ENCODE assay signal across 1 cellular context in the genomic region with DNA sequence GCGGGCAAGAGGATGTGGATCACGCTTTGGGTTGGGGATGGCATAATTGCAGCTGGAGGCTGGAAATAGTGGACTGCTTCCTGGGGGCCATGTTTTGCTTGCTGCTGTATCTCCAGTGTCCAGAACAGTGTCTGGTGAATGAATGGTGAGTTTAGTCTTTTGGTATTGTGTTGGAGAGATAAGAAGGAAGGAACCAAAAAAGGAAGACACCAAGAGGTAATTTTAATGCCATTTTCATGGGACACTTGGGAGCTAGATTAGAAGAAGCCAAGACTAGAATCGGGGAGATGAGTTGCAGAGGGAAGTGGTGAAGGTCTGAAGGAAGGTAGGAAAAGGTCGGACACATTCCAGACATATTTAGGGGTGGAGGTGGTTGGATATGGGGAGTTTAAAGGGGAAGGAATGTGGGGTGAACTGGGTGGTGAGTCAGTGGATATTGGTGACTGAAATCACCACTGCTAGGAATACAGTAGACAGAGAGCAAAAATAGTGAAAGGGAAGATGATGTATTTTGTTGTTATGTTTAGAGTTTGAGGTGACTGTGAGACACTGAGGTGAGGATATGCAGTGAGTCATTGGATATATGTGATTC.
A peak's percentile ranks its signal among the peaks of the same experiment; 100 is the strongest.
TF ChIP-seq lines count a peak whose summit lies in the region.

No MANE protein-coding gene starts in this region.

TF ChIP-seq in K562, 482 proteins besides CTCF, POLR2A, EP300 and RAD21 (continued from another document and continues in another):
- TF ChIP-seq ELF1 (tag; IDR thresholded peaks at IDR 0.05) (no peak), DNMT1 (IDR thresholded peaks at IDR 0.05) (no peak), FOXK2 (conservative IDR thresholded peaks at IDR 0.05 in 1 of 2, IDR thresholded peaks at IDR 0.05 in 1 of 2; ENCODE audit: low read depth in 2 of 2) (peak in 1 of 2 experiments; percentile 65; a peak in 1 of 4 replicates), ZZZ3 (IDR thresholded peaks at IDR 0.05) (no peak), GATAD2A (IDR thresholded peaks at IDR 0.05) (no peak), POLR2AphosphoS5 (IDR thresholded peaks at IDR 0.05; ENCODE audit: control insufficient read depth, insufficient read depth, low read depth, low read length) (peak; percentile 61), CBX2 (IDR thresholded peaks at IDR 0.05; ENCODE audit: insufficient read depth, low read length, poor library complexity, severe bottlenecking) (no peak), RBM25 (IDR thresholded peaks at IDR 0.05; ENCODE audit: low read depth, low read length, severe bottlenecking) (no peak), CBFA2T2 (conservative IDR thresholded peaks at IDR 0.05) (peak; percentile 83), KAT7 (CRISPR knock-in tag; IDR thresholded peaks at IDR 0.05; ENCODE audit: borderline replicate concordance) (no peak), HDAC2 (IDR thresholded peaks at IDR 0.05) (peak; percentile 51; the same call in 1 of the 2 replicates), FOXJ3 (CRISPR knock-in tag; IDR thresholded peaks at IDR 0.05) (no peak), BRCA1 (IDR thresholded peaks at IDR 0.05) (no peak), BRCA1 (CRISPR knock-in tag; IDR thresholded peaks at IDR 0.05) (no peak), ARID1B (IDR thresholded peaks at IDR 0.05) (peak; percentile 86), SRSF9 (IDR thresholded peaks at IDR 0.05; ENCODE audit: borderline replicate concordance, low read depth, low read length) (no peak), TCF3 (CRISPR knock-in tag; IDR thresholded peaks at IDR 0.05) (peak; percentile 82), CBFA2T3 (IDR thresholded peaks at IDR 0.05) (peak; percentile 91), MEIS2 (IDR thresholded peaks at IDR 0.05; ENCODE audit: partially characterized antibody) (no peak), HDAC1 (IDR thresholded peaks at IDR 0.05) (peak in 1 of 2 experiments; percentile 19; a peak in 1 of 4 replicates), POLR3A (IDR thresholded peaks at IDR 0.05; ENCODE audit: borderline replicate concordance, extremely low read depth, insufficient read depth, insufficient read length) (no peak), NFIX (CRISPR knock-in tag; IDR thresholded peaks at IDR 0.05; ENCODE audit: low read depth) (no peak), SPI1 (IDR thresholded peaks at IDR 0.05; ENCODE audit: borderline replicate concordance, low read depth, low read length) (peak; percentile 27; the same call in 1 of the 2 replicates), SMAD4 (CRISPR knock-in tag; conservative IDR thresholded peaks at IDR 0.05) (peak; percentile 63; the same call in 1 of the 2 replicates), SMARCE1 (IDR thresholded peaks at IDR 0.05) (peak; percentile 70; the same call in 1 of the 2 replicates), NR2C2 (CRISPR knock-in tag; IDR thresholded peaks at IDR 0.05) (no peak), NR2C2 (tag; IDR thresholded peaks at IDR 0.05) (no peak), BRD4 (IDR thresholded peaks at IDR 0.05) (no peak), RUNX1 (IDR thresholded peaks at IDR 0.05; ENCODE audit: low read depth) (no peak), THRAP3 (IDR thresholded peaks at IDR 0.05; ENCODE audit: borderline replicate concordance) (no peak), SMARCA4 (IDR thresholded peaks at IDR 0.05) (peak; percentile 77)
- TF ChIP-seq, protein P1, sequence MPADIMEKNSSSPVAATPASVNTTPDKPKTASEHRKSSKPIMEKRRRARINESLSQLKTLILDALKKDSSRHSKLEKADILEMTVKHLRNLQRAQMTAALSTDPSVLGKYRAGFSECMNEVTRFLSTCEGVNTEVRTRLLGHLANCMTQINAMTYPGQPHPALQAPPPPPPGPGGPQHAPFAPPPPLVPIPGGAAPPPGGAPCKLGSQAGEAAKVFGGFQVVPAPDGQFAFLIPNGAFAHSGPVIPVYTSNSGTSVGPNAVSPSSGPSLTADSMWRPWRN (IDR thresholded peaks at IDR 0.05; ENCODE audit: low read depth), result no peak
- TF ChIP-seq, protein P2, sequence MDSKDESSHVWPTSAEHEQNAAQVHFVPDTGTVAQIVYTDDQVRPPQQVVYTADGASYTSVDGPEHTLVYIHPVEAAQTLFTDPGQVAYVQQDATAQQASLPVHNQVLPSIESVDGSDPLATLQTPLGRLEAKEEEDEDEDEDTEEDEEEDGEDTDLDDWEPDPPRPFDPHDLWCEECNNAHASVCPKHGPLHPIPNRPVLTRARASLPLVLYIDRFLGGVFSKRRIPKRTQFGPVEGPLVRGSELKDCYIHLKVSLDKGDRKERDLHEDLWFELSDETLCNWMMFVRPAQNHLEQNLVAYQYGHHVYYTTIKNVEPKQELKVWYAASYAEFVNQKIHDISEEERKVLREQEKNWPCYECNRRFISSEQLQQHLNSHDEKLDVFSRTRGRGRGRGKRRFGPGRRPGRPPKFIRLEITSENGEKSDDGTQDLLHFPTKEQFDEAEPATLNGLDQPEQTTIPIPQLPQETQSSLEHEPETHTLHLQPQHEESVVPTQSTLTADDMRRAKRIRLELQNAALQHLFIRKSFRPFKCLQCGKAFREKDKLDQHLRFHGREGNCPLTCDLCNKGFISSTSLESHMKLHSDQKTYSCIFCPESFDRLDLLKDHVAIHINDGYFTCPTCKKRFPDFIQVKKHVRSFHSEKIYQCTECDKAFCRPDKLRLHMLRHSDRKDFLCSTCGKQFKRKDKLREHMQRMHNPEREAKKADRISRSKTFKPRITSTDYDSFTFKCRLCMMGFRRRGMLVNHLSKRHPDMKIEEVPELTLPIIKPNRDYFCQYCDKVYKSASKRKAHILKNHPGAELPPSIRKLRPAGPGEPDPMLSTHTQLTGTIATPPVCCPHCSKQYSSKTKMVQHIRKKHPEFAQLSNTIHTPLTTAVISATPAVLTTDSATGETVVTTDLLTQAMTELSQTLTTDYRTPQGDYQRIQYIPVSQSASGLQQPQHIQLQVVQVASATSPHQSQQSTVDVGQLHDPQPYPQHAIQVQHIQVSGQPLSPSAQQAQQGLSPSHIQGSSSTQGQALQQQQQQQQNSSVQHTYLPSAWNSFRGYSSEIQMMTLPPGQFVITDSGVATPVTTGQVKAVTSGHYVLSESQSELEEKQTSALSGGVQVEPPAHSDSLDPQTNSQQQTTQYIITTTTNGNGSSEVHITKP (IDR thresholded peaks at IDR 0.05; ENCODE audit: partially characterized antibody), result peak; percentile 95
- TF ChIP-seq, protein P3, sequence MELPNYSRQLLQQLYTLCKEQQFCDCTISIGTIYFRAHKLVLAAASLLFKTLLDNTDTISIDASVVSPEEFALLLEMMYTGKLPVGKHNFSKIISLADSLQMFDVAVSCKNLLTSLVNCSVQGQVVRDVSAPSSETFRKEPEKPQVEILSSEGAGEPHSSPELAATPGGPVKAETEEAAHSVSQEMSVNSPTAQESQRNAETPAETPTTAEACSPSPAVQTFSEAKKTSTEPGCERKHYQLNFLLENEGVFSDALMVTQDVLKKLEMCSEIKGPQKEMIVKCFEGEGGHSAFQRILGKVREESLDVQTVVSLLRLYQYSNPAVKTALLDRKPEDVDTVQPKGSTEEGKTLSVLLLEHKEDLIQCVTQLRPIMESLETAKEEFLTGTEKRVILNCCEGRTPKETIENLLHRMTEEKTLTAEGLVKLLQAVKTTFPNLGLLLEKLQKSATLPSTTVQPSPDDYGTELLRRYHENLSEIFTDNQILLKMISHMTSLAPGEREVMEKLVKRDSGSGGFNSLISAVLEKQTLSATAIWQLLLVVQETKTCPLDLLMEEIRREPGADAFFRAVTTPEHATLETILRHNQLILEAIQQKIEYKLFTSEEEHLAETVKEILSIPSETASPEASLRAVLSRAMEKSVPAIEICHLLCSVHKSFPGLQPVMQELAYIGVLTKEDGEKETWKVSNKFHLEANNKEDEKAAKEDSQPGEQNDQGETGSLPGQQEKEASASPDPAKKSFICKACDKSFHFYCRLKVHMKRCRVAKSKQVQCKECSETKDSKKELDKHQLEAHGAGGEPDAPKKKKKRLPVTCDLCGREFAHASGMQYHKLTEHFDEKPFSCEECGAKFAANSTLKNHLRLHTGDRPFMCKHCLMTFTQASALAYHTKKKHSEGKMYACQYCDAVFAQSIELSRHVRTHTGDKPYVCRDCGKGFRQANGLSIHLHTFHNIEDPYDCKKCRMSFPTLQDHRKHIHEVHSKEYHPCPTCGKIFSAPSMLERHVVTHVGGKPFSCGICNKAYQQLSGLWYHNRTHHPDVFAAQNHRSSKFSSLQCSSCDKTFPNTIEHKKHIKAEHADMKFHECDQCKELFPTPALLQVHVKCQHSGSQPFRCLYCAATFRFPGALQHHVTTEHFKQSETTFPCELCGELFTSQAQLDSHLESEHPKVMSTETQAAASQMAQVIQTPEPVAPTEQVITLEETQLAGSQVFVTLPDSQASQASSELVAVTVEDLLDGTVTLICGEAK (IDR thresholded peaks at IDR 0.05), result no peak
- TF ChIP-seq, protein P3 (CRISPR knock-in tag; IDR thresholded peaks at IDR 0.05), result no peak
- TF ChIP-seq, protein P4, sequence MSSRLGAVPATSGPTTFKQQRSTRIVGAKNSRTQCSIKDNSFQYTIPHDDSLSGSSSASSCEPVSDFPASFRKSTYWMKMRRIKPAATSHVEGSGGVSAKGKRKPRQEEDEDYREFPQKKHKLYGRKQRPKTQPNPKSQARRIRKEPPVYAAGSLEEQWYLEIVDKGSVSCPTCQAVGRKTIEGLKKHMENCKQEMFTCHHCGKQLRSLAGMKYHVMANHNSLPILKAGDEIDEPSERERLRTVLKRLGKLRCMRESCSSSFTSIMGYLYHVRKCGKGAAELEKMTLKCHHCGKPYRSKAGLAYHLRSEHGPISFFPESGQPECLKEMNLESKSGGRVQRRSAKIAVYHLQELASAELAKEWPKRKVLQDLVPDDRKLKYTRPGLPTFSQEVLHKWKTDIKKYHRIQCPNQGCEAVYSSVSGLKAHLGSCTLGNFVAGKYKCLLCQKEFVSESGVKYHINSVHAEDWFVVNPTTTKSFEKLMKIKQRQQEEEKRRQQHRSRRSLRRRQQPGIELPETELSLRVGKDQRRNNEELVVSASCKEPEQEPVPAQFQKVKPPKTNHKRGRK (tag; IDR thresholded peaks at IDR 0.05), result no peak
- TF ChIP-seq, protein P5, sequence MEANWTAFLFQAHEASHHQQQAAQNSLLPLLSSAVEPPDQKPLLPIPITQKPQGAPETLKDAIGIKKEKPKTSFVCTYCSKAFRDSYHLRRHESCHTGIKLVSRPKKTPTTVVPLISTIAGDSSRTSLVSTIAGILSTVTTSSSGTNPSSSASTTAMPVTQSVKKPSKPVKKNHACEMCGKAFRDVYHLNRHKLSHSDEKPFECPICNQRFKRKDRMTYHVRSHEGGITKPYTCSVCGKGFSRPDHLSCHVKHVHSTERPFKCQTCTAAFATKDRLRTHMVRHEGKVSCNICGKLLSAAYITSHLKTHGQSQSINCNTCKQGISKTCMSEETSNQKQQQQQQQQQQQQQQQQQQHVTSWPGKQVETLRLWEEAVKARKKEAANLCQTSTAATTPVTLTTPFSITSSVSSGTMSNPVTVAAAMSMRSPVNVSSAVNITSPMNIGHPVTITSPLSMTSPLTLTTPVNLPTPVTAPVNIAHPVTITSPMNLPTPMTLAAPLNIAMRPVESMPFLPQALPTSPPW (CRISPR knock-in tag; IDR thresholded peaks at IDR 0.05), result 0 out of 2 replicates have a peak, but pooled peaks have one; percentile 16
- TF ChIP-seq, protein P6, sequence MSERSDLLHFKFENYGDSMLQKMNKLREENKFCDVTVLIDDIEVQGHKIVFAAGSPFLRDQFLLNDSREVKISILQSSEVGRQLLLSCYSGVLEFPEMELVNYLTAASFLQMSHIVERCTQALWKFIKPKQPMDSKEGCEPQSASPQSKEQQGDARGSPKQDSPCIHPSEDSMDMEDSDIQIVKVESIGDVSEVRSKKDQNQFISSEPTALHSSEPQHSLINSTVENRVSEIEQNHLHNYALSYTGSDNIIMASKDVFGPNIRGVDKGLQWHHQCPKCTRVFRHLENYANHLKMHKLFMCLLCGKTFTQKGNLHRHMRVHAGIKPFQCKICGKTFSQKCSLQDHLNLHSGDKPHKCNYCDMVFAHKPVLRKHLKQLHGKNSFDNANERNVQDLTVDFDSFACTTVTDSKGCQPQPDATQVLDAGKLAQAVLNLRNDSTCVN (CRISPR knock-in tag; IDR thresholded peaks at IDR 0.05), result 0 out of 2 replicates have a peak, but pooled peaks have one; percentile 27
- TF ChIP-seq, protein P7, sequence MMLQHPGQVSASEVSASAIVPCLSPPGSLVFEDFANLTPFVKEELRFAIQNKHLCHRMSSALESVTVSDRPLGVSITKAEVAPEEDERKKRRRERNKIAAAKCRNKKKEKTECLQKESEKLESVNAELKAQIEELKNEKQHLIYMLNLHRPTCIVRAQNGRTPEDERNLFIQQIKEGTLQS (IDR thresholded peaks at IDR 0.05), result peak; percentile 68
- TF ChIP-seq, protein P7 (CRISPR knock-in tag; conservative IDR thresholded peaks at IDR 0.05), result no peak
- TF ChIP-seq, protein P8, sequence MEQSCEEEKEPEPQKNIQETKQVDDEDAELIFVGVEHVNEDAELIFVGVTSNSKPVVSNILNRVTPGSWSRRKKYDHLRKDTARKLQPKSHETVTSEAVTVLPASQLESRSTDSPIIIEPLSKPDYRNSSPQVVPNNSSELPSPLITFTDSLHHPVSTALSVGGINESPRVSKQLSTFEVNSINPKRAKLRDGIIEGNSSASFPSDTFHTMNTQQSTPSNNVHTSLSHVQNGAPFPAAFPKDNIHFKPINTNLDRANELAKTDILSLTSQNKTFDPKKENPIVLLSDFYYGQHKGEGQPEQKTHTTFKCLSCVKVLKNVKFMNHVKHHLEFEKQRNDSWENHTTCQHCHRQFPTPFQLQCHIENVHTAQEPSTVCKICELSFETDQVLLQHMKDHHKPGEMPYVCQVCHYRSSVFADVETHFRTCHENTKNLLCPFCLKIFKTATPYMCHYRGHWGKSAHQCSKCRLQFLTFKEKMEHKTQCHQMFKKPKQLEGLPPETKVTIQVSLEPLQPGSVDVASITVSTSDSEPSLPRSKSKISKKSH (CRISPR knock-in tag; IDR thresholded peaks at IDR 0.05), result no peak
